In the genomic region with DNA sequence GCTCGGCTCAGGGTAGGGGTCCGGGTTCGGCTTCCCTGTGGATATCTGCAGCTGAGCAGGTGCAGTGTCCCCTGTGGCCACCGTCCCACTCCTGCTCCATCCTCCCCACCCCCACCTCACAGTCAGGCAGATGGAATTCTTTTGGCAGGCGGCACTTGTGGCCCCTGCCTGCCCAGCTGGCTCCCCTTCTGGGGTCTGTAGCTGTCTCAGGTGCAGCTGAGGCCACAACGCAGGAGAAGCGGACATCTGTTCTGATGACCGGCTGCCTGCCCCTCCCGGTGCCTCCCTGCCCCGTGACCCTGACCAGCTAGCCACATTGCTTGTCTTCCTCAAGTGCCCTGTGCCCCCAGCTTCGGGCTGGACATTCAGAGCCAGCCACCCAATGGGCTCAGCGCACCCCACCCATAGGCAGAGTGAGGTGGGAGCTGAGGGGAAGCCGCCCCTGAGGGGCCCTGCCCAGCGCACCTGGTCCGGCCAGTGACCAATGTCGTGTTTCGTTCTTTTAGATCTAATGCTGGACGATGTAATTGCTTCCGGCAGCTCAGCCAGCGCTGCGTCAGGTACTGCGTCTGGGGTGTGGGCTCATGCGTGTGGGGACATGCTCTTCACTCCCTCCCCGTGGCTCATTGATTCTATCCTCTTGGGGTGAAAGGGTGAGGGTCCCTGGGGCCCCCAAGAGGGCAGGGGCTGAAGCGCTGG, we compare ENCODE assay signal across 1 cellular context.
TF ChIP-seq lines count a peak whose summit lies in the region.

No MANE protein-coding gene starts in this region.

TF ChIP-seq in IMR-90, 13 proteins besides CTCF, POLR2A, EP300 and RAD21:
- TF ChIP-seq BHLHE40 (IDR thresholded peaks at IDR 0.05; ENCODE audit: low read depth, low read length), result no peak
- no peak for TF ChIP-seq RFX5 (IDR thresholded peaks at IDR 0.05; ENCODE audit: low read depth, low read length)
- TF ChIP-seq SMC3 (IDR thresholded peaks at IDR 0.05; ENCODE audit: low read depth, low read length), result no peak
- TF ChIP-seq MXI1 (IDR thresholded peaks at IDR 0.05; ENCODE audit: borderline replicate concordance, low read depth, low read length), result no peak
- no peak for TF ChIP-seq MAZ (IDR thresholded peaks at IDR 0.05; ENCODE audit: borderline replicate concordance, low read depth, low read length)
- no peak for TF ChIP-seq RCOR1 (IDR thresholded peaks at IDR 0.05; ENCODE audit: insufficient replicate concordance, low read length)
- TF ChIP-seq ELK1 (IDR thresholded peaks at IDR 0.05; ENCODE audit: borderline replicate concordance, low read depth, low read length), result no peak
- no peak for TF ChIP-seq MAFK (IDR thresholded peaks at IDR 0.05; ENCODE audit: low read depth, low read length)
